Comparison of ENCODE assay signal across 8 cellular contexts in the genomic region with DNA sequence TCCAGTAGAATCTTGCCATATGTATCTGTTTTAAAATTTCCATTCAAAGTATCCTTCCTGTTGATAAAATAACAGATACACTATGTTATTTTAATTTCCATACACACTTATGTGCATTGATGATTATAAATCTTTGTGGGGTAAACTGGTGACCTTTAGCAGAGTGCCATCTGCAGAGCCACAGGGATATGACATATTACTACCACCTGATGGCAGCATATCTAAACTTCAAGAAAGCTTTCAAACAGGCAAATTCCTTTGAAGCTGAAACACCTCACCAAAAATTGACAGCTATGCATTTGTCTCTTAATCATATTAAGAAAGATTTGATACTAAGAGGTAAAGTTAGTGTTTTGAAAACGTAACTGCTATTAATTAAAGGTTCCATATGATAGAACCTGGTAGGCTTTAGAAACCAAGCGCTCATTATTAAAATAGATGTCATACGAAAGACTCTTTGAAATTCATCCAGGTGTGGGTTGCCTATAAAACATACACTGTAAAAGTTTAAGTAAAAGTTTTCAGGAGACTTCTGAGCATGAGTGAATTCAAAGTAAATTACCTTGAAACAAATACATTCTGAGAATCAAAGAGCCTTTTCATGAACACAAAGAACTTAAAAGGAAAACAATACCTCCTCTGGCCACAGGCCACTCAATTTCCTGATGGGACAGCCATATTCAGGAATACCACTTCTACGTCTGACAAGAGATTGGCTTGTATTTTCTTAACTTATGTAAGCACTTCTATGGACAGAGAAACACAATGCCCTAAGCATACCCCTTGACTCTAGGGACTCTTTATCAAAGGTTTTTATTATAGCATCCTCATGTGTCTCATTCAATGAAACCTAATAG.
A peak's percentile ranks its signal among the peaks of the same experiment; 100 is the strongest.
DNase-seq lines count a peak whose midpoint lies in the region; TF ChIP-seq lines count a peak whose summit lies in the region.

No MANE protein-coding gene starts in this region.

- H3K27ac ChIP-seq in AG04450 (ENCODE audit: low read depth, low read length) = no peak overlapping the region

- no peaks in the 10 kb centered on the region for H3K79me2 ChIP-seq in Loucy (ENCODE audit: insufficient read depth, low read length)

- H3K4me3 Mint-ChIP-seq in T-helper 2 cell treated with Interferon-gamma antibody and Interleukin-4, amounts not matched to agents 5 μg/mL and 100 μg/mL, for 36 hours = no peak overlapping the region

- CTCF ChIA-PET in AG04450 (lab: Charles Lee) = interaction anchor here (0.6 to 2.9 kb wide), 10 partner anchors 10 to 385 kb away, joined by 3 to 53 read pairs (median 6); no protein-coding TSS in a partner anchor

- no peaks in the 10 kb centered on the region for H3K27me3 Mint-ChIP-seq in T-helper 2 cell treated with Interferon-gamma antibody and Interleukin-4, amounts not matched to agents 5 μg/mL and 100 μg/mL, for 36 hours (ENCODE audit: low read depth)

- H3K4me3 ChIP-seq in AG04450 (ENCODE audit: low read depth, low read length) (no peak overlapping the region), H7 (ENCODE audit: insufficient read depth, low read depth, low read length) (no peak overlapping the region), Loucy (ENCODE audit: low read length, poor library complexity, severe bottlenecking) (no peak overlapping the region)

- H3K9me2 ChIP-seq in Loucy (replicated peaks; ENCODE audit: low read depth, low read length) = no peaks in the 10 kb centered on the region

- H3K27ac Mint-ChIP-seq in T-helper 2 cell treated with Interferon-gamma antibody and Interleukin-4, amounts not matched to agents 5 μg/mL and 100 μg/mL, for 36 hours = no peak overlapping the region

- no peaks in the 10 kb centered on the region for H3K36me3 ChIP-seq in H7 (replicated peaks; ENCODE audit: control insufficient read depth, insufficient read depth, low read length)
- no peaks in the 10 kb centered on the region for H3K36me3 ChIP-seq in Loucy (ENCODE audit: insufficient read depth, low read length)

- no peak overlapping the region for H3K9ac ChIP-seq in Loucy (ENCODE audit: low read depth, low read length, poor library complexity, severe bottlenecking)

- H3K9me3 ChIP-seq in AG04450 (ENCODE audit: control insufficient read depth, insufficient read depth, low read length) (no peaks in the 10 kb centered on the region), Loucy (ENCODE audit: insufficient read depth, low read depth, low read length) (no peaks in the 10 kb centered on the region)

- H3K9me3 Mint-ChIP-seq in T-helper 2 cell treated with Interferon-gamma antibody and Interleukin-4, amounts not matched to agents 5 μg/mL and 100 μg/mL, for 36 hours = no peaks in the 10 kb centered on the region

- no peak for DNase-seq in AG04450 (ENCODE audit: low read depth, low spot score)
- DNase-seq in GM03348 (ENCODE audit: low spot score) = peak; percentile 13
- DNase-seq in H7 = peak; percentile 35
- DNase-seq in T-helper 2 cell treated with Interferon-gamma antibody and Interleukin-4, amounts not matched to agents 5 μg/mL and 100 μg/mL, for 36 hours (ENCODE audit: low spot score) = peak; percentile 8
- peak; percentile 56 for DNase-seq in fibroblast of peridontal ligament (ENCODE audit: extremely low read depth)
- peak; percentile 49 for DNase-seq in pons (ENCODE audit: low spot score)
- DNase-seq in effector CD8-positive, alpha-beta T cell (lab: John Stamatoyannopoulos, UW) = no peak

- no peaks in the 10 kb centered on the region for H3K27me3 ChIP-seq in AG04450 (ENCODE audit: control insufficient read depth, insufficient read depth, low read length)
- H3K27me3 ChIP-seq in H7 (ENCODE audit: control insufficient read depth, insufficient read depth, low read length) = no peaks in the 10 kb centered on the region
- no peaks in the 10 kb centered on the region for H3K27me3 ChIP-seq in Loucy (ENCODE audit: insufficient read depth, low read length, poor library complexity, severe bottlenecking)

- H3K4me1 Mint-ChIP-seq in T-helper 2 cell treated with Interferon-gamma antibody and Interleukin-4, amounts not matched to agents 5 μg/mL and 100 μg/mL, for 36 hours (ENCODE audit: low read depth) = no peaks in the 10 kb centered on the region

- H3K4me1 ChIP-seq in Loucy (ENCODE audit: insufficient read depth, low read length, poor library complexity, severe bottlenecking) = no peaks in the 10 kb centered on the region

- H2AFZ ChIP-seq in Loucy (ENCODE audit: low read length) = no peak overlapping the region

- H3K36me3 Mint-ChIP-seq in T-helper 2 cell treated with Interferon-gamma antibody and Interleukin-4, amounts not matched to agents 5 μg/mL and 100 μg/mL, for 36 hours (ENCODE audit: low read depth) = no peaks in the 10 kb centered on the region

- POLR2A ChIA-PET in AG04450 (lab: Yijun Ruan, JAX) = no interaction called here

- TF ChIP-seq CTCF in AG04450 (IDR thresholded peaks at IDR 0.05; ENCODE audit: low read depth, low read length) = peak; percentile 49
- peak; percentile 67 for TF ChIP-seq CTCF in Loucy (conservative IDR thresholded peaks at IDR 0.05; ENCODE audit: low read length)

- no peaks in the 10 kb centered on the region for H4K20me1 ChIP-seq in Loucy (ENCODE audit: insufficient read depth, low read length, poor library complexity, severe bottlenecking)

- no peaks in the 10 kb centered on the region for H3F3A ChIP-seq in Loucy (ENCODE audit: low read depth)

- no peak overlapping the region for H3K4me2 ChIP-seq in Loucy (ENCODE audit: low read depth, low read length, poor library complexity, severe bottlenecking)

Comparison
In these comparisons a context has a peak if more than half of its experiments do, and no peak if none do; other contexts are left out.
1. DNase-seq: peak in GM03348 (single experiment), H7 (single experiment), T-helper 2 cell treated with Interferon-gamma antibody and Interleukin-4, amounts not matched to agents 5 μg/mL and 100 μg/mL, for 36 hours (single experiment), fibroblast of peridontal ligament (single experiment) and pons (single experiment); none in AG04450 (single experiment) and effector CD8-positive, alpha-beta T cell (single experiment).